ENCODE assay signal across 11 cellular contexts in genomic region chr3:195899701-195900425, GRCh38. TPM values are rescaled to one million over a fixed set of nuclear protein-coding genes. Genes with fewer than 3 reads are reported as not detected.
DNase-seq lines count a peak whose midpoint lies in the region; ATAC-seq and TF ChIP-seq lines count a peak whose summit lies in the region.
"Had no signal": no experiment of that assay in that cellular context is flagged by ENCODE, and none has a peak within 500 bp of the region (broad histone marks: within the 10 kb centered on the region; RNA-seq: fewer than 3 reads in every experiment).

No MANE protein-coding gene starts in this region.

- H2BK15ac ChIP-seq in neuronal stem cell (ENCODE audit: low read length), result no peak overlapping the region

- no peak overlapping the region for H3K27ac ChIP-seq in CD4-positive, alpha-beta T cell (ENCODE audit: low read depth, low read length)
- peak overlapping the region; percentile 97 for H3K27ac ChIP-seq in caudate nucleus (ENCODE audit: low read depth, low read length)
- no peak overlapping the region for H3K27ac ChIP-seq in neuronal stem cell (replicated peaks; ENCODE audit: low read length)
- H3K27ac ChIP-seq: body of pancreas had no signal

- peak overlapping the region; percentile 93 for H3K23ac ChIP-seq in neuronal stem cell (ENCODE audit: low read depth, low read length, poor library complexity)

- H3K14ac ChIP-seq in neuronal stem cell (ENCODE audit: low read length), result peak overlapping the region; percentile 38

- H3K4me1 Mint-ChIP-seq in CD4-positive, alpha-beta T cell (ENCODE audit: low read depth), result peaks cover 75% of the 10 kb centered on the region
- H3K4me1 Mint-ChIP-seq in progenitor cell of endocrine pancreas (ENCODE audit: low read depth), result peaks cover 15% of the 10 kb centered on the region

- H2BK5ac ChIP-seq in neuronal stem cell (ENCODE audit: low read length), result no peak overlapping the region

- no peak overlapping the region for H2AFZ ChIP-seq in neuronal stem cell (ENCODE audit: low read length)

- peak overlapping the region; percentile 80 for H3K27ac Mint-ChIP-seq in CD4-positive, alpha-beta T cell
- no peak overlapping the region for H3K27ac Mint-ChIP-seq in progenitor cell of endocrine pancreas

- H4K8ac ChIP-seq in neuronal stem cell (ENCODE audit: low read depth, low read length), result peak overlapping the region; percentile 43

- no peak for DNase-seq in CD4-positive, alpha-beta T cell
- peak; percentile 71 for DNase-seq in NCI-H69 (lab: John Stamatoyannopoulos, UW)
- peak in 1 of 61 donors; percentile 31 for DNase-seq in caudate nucleus (lab: John Stamatoyannopoulos, UW)
- no peak for DNase-seq in neuronal stem cell (ENCODE audit: low spot score)
- DNase-seq in progenitor cell of endocrine pancreas (ENCODE audit: low spot score, unreplicated experiment), result no peak
- no peak for DNase-seq in GM13977 (ENCODE audit: low spot score)
- no peak for DNase-seq in T-helper 9 cell
- DNase-seq: Caco-2 had no signal

- no peaks in the 10 kb centered on the region for H3K9me3 ChIP-seq in CD4-positive, alpha-beta T cell (ENCODE audit: control insufficient read depth, low read length)
- peaks cover 0 to 2% of the 10 kb centered on the region in 2 donors for H3K9me3 ChIP-seq in neuronal stem cell (replicated peaks in 1 of 2; ENCODE audit: control insufficient read depth in 2 of 2, insufficient read depth in 1 of 2, low read depth in 1 of 2, low read length in 2 of 2)
- H3K9me3 ChIP-seq: body of pancreas, Caco-2 had no signal

- peaks cover 21% of the 10 kb centered on the region for H3K79me1 ChIP-seq in neuronal stem cell (ENCODE audit: low read depth, low read length)

- H3K27me3 ChIP-seq in CD4-positive, alpha-beta T cell (ENCODE audit: control insufficient read depth, insufficient read depth, low read length), result no peaks in the 10 kb centered on the region
- H3K27me3 ChIP-seq in neuronal stem cell (ENCODE audit: control insufficient read depth in 3 of 3, insufficient read depth in 3 of 3, low read depth in 1 of 3, low read length in 3 of 3), result no peaks in the 10 kb centered on the region
- H3K27me3 ChIP-seq: body of pancreas had no signal

- no peaks in the 10 kb centered on the region for H3K9me3 Mint-ChIP-seq in CD4-positive, alpha-beta T cell
- H3K9me3 Mint-ChIP-seq in progenitor cell of endocrine pancreas (ENCODE audit: low read depth), result no peaks in the 10 kb centered on the region

- no peaks in the 10 kb centered on the region for H3K36me3 ChIP-seq in neuronal stem cell (replicated peaks in 1 of 2; ENCODE audit: control insufficient read depth in 2 of 2, insufficient read depth in 2 of 2, low read length in 2 of 2)

- ATAC-seq in CD4-positive, alpha-beta T cell (ENCODE audit: poor library complexity), result no peak
- ATAC-seq in GM18511 (IDR thresholded peaks at IDR 0.05; ENCODE audit: unreplicated experiment), result no peak
- ATAC-seq: body of pancreas, esophagus mucosa had no signal

- CTCF ChIA-PET in CD4-positive, alpha-beta T cell (lab: Charles Lee), result interaction anchor here (1.0 to 2.3 kb wide), 2 partner anchors 15 to 49 kb away, joined by 3 to 11 read pairs; no protein-coding TSS in a partner anchor

- H3K4me3 Mint-ChIP-seq in CD4-positive, alpha-beta T cell, result peak overlapping the region; percentile 63
- no peak overlapping the region for H3K4me3 Mint-ChIP-seq in progenitor cell of endocrine pancreas (ENCODE audit: low read depth)

- peak overlapping the region; percentile 56 for H2AK5ac ChIP-seq in neuronal stem cell (ENCODE audit: low read depth, low read length)

- H3K9ac ChIP-seq in neuronal stem cell (ENCODE audit: low read depth, low read length, poor library complexity), result no peak overlapping the region

- peak overlapping the region; percentile 37 for H3K4ac ChIP-seq in neuronal stem cell (ENCODE audit: low read length)

- H4K91ac ChIP-seq in neuronal stem cell (ENCODE audit: low read depth, low read length, poor library complexity), result no peak overlapping the region

- no peak overlapping the region for H2BK12ac ChIP-seq in neuronal stem cell (ENCODE audit: low read length)

- H3K27me3 Mint-ChIP-seq in CD4-positive, alpha-beta T cell, result no peaks in the 10 kb centered on the region
- H3K27me3 Mint-ChIP-seq in progenitor cell of endocrine pancreas, result no peaks in the 10 kb centered on the region

- H3K4me3 ChIP-seq in neuronal stem cell (ENCODE audit: low read length in 2 of 2), result no peak overlapping the region
- H3K4me3 ChIP-seq: body of pancreas had no signal

- H2BK120ac ChIP-seq in neuronal stem cell (ENCODE audit: low read depth, low read length), result no peak overlapping the region

- no peak for TF ChIP-seq CTCF in CD4-positive, alpha-beta T cell (IDR thresholded peaks at IDR 0.05)
- no peak for TF ChIP-seq CTCF in progenitor cell of endocrine pancreas (IDR thresholded peaks at IDR 0.05; ENCODE audit: unreplicated experiment)
- no peak for TF ChIP-seq CTCF in GM13977 (IDR thresholded peaks at IDR 0.05; ENCODE audit: extremely low read depth, insufficient read depth, missing control alignments)

- in situ Hi-C loops in GM13977 (cut with MboI; ENCODE audit: low pct_unique_long_range_greater_than_20kb, low sequenced_read_pairs, unreplicated experiment), result no loop called here

- POLR2A ChIA-PET in CD4-positive, alpha-beta T cell (lab: Charles Lee), result interaction anchor here (0.7 to 1.5 kb wide), 3 partner anchors 9 to 350 kb away, joined by 3 to 7 read pairs (median 3); partner anchors contain the start of gene TNK2

- H3K36me3 Mint-ChIP-seq in CD4-positive, alpha-beta T cell (ENCODE audit: low read depth), result peaks cover 12% of the 10 kb centered on the region
- H3K36me3 Mint-ChIP-seq in progenitor cell of endocrine pancreas (ENCODE audit: insufficient read depth), result no peaks in the 10 kb centered on the region

- intact Hi-C loops in CD4-positive, alpha-beta T cell (cut with DNase I, micrococcal nuclease), result loop anchor here in 1 of 2 experiments (5.0 kb wide), 1 partner anchor 353 kb away; no protein-coding TSS in a partner anchor

- H3K18ac ChIP-seq in neuronal stem cell (ENCODE audit: low read length), result peak overlapping the region; percentile 48

- no CpG with 5 or more reads among the region's 15 CpGs for WGBS in neuronal stem cell (ENCODE audit: extremely low coverage in 2 of 2, insufficient read length in 2 of 2, insufficient replicate concordance in 1 of 2), 2 donors

- H3K4me2 ChIP-seq in neuronal stem cell (ENCODE audit: insufficient read depth, low read length, poor library complexity, severe bottlenecking), result no peak overlapping the region

- H3K4me1 ChIP-seq in neuronal stem cell (ENCODE audit: control insufficient read depth in 2 of 2, insufficient read depth in 1 of 2, low read depth in 1 of 2, low read length in 2 of 2), result peaks cover 17 to 20% of the 10 kb centered on the region in 2 donors

RNA-seq across cellular contexts. Expression of gene TNK2, which starts 8.5 kb away (rescaled TPM):
- 100 to 1,000 TPM; 161 to 171 TPM for total RNA-seq in CD4-positive, alpha-beta T cell
- polyA plus RNA-seq in neuronal stem cell (2013, experiment 1 of 2), result 21.3 TPM
- polyA plus RNA-seq in neuronal stem cell (2013, experiment 2 of 2), result 20.7 TPM
- 57.3 and 73.6 TPM in 2 replicates for total RNA-seq in progenitor cell of endocrine pancreas
